8 cellular contexts compared by ENCODE assay signal in the genomic region with DNA sequence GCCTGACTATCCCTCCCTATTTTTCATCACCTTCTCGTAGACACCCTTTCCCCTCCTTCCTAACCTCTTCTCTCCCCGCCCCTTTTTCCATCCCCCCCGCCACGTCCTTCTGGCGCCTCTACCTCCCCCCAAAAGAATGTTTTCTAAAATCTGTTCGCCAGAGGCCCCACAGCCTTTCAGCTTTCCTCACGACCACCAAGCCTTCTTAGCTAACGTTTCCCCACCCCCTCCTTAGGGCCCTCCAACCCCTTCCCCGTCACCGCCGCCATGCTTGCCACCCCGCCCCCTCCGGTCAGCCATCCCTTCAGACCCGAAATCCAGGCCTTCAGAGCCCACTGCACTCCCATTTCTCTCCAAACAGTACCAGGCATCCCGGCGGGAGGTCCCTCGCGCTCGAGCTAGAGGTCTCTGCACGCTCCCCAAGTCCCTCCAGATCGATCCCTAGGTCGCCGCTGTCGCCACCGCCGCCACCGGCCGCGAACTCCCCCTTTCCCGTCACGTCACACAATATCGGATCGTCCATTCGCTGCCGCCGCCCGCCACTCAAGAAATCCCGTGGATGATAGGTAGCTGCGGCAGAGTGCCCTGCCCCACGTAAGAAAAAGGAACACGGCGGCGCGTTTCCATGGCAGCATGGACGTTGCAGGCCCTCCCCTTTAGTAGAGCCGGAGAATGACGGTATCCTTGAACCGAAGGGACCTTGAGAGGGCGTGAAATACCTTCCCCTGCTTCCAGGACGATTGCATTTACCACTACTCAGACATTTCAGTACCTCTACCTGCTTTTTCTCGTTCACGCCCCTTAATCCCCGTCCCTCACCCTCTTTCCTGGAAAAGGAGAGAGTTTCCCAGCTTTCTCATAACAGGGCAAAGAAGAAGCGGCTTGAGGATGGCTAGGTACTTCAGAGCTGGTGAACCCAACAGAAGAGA. TPM values are rescaled to one million over a fixed set of nuclear protein-coding genes. Genes with fewer than 3 reads are reported as not detected.
A peak's percentile ranks its signal among the peaks of the same experiment; 100 is the strongest.
DNase-seq lines count a peak whose midpoint lies in the region; ATAC-seq, FAIRE-seq and TF ChIP-seq lines count a peak whose summit lies in the region.

A gene with protein sequence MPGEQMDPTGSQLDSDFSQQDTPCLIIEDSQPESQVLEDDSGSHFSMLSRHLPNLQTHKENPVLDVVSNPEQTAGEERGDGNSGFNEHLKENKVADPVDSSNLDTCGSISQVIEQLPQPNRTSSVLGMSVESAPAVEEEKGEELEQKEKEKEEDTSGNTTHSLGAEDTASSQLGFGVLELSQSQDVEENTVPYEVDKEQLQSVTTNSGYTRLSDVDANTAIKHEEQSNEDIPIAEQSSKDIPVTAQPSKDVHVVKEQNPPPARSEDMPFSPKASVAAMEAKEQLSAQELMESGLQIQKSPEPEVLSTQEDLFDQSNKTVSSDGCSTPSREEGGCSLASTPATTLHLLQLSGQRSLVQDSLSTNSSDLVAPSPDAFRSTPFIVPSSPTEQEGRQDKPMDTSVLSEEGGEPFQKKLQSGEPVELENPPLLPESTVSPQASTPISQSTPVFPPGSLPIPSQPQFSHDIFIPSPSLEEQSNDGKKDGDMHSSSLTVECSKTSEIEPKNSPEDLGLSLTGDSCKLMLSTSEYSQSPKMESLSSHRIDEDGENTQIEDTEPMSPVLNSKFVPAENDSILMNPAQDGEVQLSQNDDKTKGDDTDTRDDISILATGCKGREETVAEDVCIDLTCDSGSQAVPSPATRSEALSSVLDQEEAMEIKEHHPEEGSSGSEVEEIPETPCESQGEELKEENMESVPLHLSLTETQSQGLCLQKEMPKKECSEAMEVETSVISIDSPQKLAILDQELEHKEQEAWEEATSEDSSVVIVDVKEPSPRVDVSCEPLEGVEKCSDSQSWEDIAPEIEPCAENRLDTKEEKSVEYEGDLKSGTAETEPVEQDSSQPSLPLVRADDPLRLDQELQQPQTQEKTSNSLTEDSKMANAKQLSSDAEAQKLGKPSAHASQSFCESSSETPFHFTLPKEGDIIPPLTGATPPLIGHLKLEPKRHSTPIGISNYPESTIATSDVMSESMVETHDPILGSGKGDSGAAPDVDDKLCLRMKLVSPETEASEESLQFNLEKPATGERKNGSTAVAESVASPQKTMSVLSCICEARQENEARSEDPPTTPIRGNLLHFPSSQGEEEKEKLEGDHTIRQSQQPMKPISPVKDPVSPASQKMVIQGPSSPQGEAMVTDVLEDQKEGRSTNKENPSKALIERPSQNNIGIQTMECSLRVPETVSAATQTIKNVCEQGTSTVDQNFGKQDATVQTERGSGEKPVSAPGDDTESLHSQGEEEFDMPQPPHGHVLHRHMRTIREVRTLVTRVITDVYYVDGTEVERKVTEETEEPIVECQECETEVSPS (N-terminal part only) (minus strand): TSS at position 484 of the 929 bp plus-strand sequence. CDS start 113 bp downstream, at position 371.

- 0 out of 2 replicates have a peak, but pooled peaks cover 2% of the 10 kb centered on the region for H3K9me1 ChIP-seq in IMR-90 (ENCODE audit: insufficient read depth, low read length)

- H2BK5ac ChIP-seq in IMR-90 (ENCODE audit: low read depth, low read length, poor library complexity, severe bottlenecking): peak within 1 kb of the TSS; percentile 89

- ATAC-seq in GM21528 (IDR thresholded peaks at IDR 0.05; ENCODE audit: low FRiP score, unreplicated experiment) (peak; percentile 97), IMR-90 (ENCODE audit: low read depth) (peak; percentile 99)

- in situ Hi-C loops in IMR-90 (cut with MboI; ENCODE audit: low sequenced_read_pairs): no loop called here

- H3K36me3 Mint-ChIP-seq in endothelial cell (ENCODE audit: low read depth, unreplicated experiment) (peaks cover 16% of the 10 kb centered on the region), mesothelial cell of epicardium (peaks cover 21% of the 10 kb centered on the region)

- no peak within 1 kb of the TSS for H2AK5ac ChIP-seq in IMR-90 (ENCODE audit: low read depth, low read length)

- H3K4me1 ChIP-seq in IMR-90 (ENCODE audit: control insufficient read depth, insufficient read depth, low read length) (peaks cover 3% of the 10 kb centered on the region; the same call in 1 of the 2 replicates), OCI-LY7 (ENCODE audit: insufficient read depth, low read length, poor library complexity, severe bottlenecking) (peaks cover 14% of the 10 kb centered on the region)

- BruUV-seq in IMR-90 (replicated peaks; lab: Mats Ljungman, UMichigan) (no TSS peak), OCI-LY7 (replicated peaks; lab: Mats Ljungman, UMichigan) (no TSS peak)

- H3K36me3 ChIP-seq in IMR-90 (ENCODE audit: control insufficient read depth, insufficient read depth, low read length) (peaks cover 9% of the 10 kb centered on the region), OCI-LY7 (ENCODE audit: insufficient read depth, low read length) (peaks cover 35% of the 10 kb centered on the region)

- no peaks in the 10 kb centered on the region for H3K9me3 ChIP-seq in IMR-90 (ENCODE audit: control insufficient read depth, insufficient read depth, low read length)
- no peaks in the 10 kb centered on the region for H3K9me3 ChIP-seq in OCI-LY7 (ENCODE audit: low read length)

- H2BK20ac ChIP-seq in IMR-90 (ENCODE audit: low read depth, low read length): peak within 1 kb of the TSS; percentile 60; the same call in 1 of the 2 replicates

- peak within 1 kb of the TSS; percentile 85 for H3K23ac ChIP-seq in IMR-90 (ENCODE audit: low read depth, low read length)

- H3K4me2 ChIP-seq in IMR-90 (ENCODE audit: low read depth, low read length) (peak within 1 kb of the TSS; percentile 100), OCI-LY7 (ENCODE audit: low read length) (peak within 1 kb of the TSS; percentile 79)

- no peak for TF ChIP-seq RAD21 in IMR-90 (IDR thresholded peaks at IDR 0.05; ENCODE audit: low read length)

- H3K14ac ChIP-seq in IMR-90 (replicated peaks; ENCODE audit: low read depth, low read length): peak within 1 kb of the TSS; percentile 96

- H2AK9ac ChIP-seq in IMR-90 (replicated peaks; ENCODE audit: low read depth, low read length, poor library complexity): peak within 1 kb of the TSS; percentile 90

- dilution Hi-C loops in IMR-90 (cut with HindIII; ENCODE audit: low sequenced_read_pairs, unreplicated experiment): no loop called here

- peak within 1 kb of the TSS; percentile 99 for H3K27ac Mint-ChIP-seq in endothelial cell (ENCODE audit: unreplicated experiment)
- peak within 1 kb of the TSS; percentile 99 for H3K27ac Mint-ChIP-seq in mesothelial cell of epicardium

- H3K79me1 ChIP-seq in IMR-90 (ENCODE audit: low read depth in 1 of 2, low read length in 2 of 2): peaks cover 17 to 35% of the 10 kb centered on the region in 2 experiments

- H3K27me3 Mint-ChIP-seq in endothelial cell (ENCODE audit: unreplicated experiment): peaks cover 2% of the 10 kb centered on the region
- H3K27me3 Mint-ChIP-seq in mesothelial cell of epicardium (ENCODE audit: low read depth): no peaks in the 10 kb centered on the region

- H3K4ac ChIP-seq in IMR-90 (ENCODE audit: low read depth, low read length): peak within 1 kb of the TSS; percentile 85

- H2BK15ac ChIP-seq in IMR-90 (ENCODE audit: low read depth, low read length): peak within 1 kb of the TSS; percentile 29; the same call in 1 of the 3 replicates

- H3K56ac ChIP-seq in IMR-90 (ENCODE audit: extremely low read depth, insufficient read depth, low read length): peak within 1 kb of the TSS; percentile 71

- H3K27ac ChIP-seq in IMR-90 (ENCODE audit: insufficient read depth, low read length): peak within 1 kb of the TSS; percentile 95
- peak within 1 kb of the TSS; percentile 8 for H3K27ac ChIP-seq in OCI-LY7 (ENCODE audit: low read depth, low read length, poor library complexity, severe bottlenecking)

- peak within 1 kb of the TSS; percentile 72 for H4K91ac ChIP-seq in IMR-90 (ENCODE audit: insufficient read depth, low read depth, low read length)

- peak within 1 kb of the TSS; percentile 99 for H3K4me3 Mint-ChIP-seq in endothelial cell (ENCODE audit: unreplicated experiment)
- H3K4me3 Mint-ChIP-seq in mesothelial cell of epicardium: peak within 1 kb of the TSS; percentile 99

- FAIRE-seq in D721Med (lab: Jason Lieb, UNC): no peak

- TF ChIP-seq POLR2A in IMR-90 (IDR thresholded peaks at IDR 0.05; ENCODE audit: low read depth, low read length): peak; percentile 39; the same call in 1 of the 2 replicates

- H4K5ac ChIP-seq in IMR-90 (ENCODE audit: low read depth, low read length): peak within 1 kb of the TSS; percentile 67

- peaks cover 13% of the 10 kb centered on the region; the same call in 1 of the 2 replicates for H3K79me2 ChIP-seq in OCI-LY7 (ENCODE audit: insufficient read depth, low read depth, low read length)

- H2AFZ ChIP-seq in IMR-90 (replicated peaks; ENCODE audit: low read length, poor library complexity) (peak within 1 kb of the TSS; percentile 99), OCI-LY7 (ENCODE audit: low read length) (peak within 1 kb of the TSS; percentile 95)

- CTCF ChIA-PET in IMR-90 (lab: Yijun Ruan, JAX) (interaction anchor here (2.3 kb wide), 1 partner anchor 22 kb away, joined by 8 read pairs; no protein-coding TSS in a partner anchor), OCI-LY7 (lab: Charles Lee; ENCODE audit: unreplicated experiment) (interaction anchor here (1.0 kb wide), 1 partner anchor 17 kb away, joined by 3 read pairs; no protein-coding TSS in a partner anchor)

- H4K8ac ChIP-seq in IMR-90 (ENCODE audit: low read depth in 2 of 2, low read length in 2 of 2): peak within 1 kb of the TSS; percentile 21 to 97

- peaks cover 3% of the 10 kb centered on the region for H3K9me3 Mint-ChIP-seq in endothelial cell (ENCODE audit: unreplicated experiment)
- H3K9me3 Mint-ChIP-seq in mesothelial cell of epicardium: no peaks in the 10 kb centered on the region

- no peaks in the 10 kb centered on the region for H3K27me3 ChIP-seq in IMR-90 (ENCODE audit: control insufficient read depth, insufficient read depth, low read length)

- peak within 1 kb of the TSS; percentile 84 for H3K18ac ChIP-seq in IMR-90 (ENCODE audit: low read depth, low read length)

- peaks cover 16% of the 10 kb centered on the region for H3K4me1 Mint-ChIP-seq in endothelial cell (ENCODE audit: unreplicated experiment)
- peaks cover 24% of the 10 kb centered on the region for H3K4me1 Mint-ChIP-seq in mesothelial cell of epicardium

- H3K9me2 ChIP-seq in OCI-LY7 (ENCODE audit: insufficient read depth, low read length): no peaks in the 10 kb centered on the region

- no peak for TF ChIP-seq CTCF in D721Med (IDR thresholded peaks at IDR 0.05; ENCODE audit: insufficient read depth, missing control alignments)
- no peak for TF ChIP-seq CTCF in IMR-90 (conservative IDR thresholded peaks at IDR 0.05; ENCODE audit: low read depth, low read length)
- no peak; the same call in 1 of the 2 replicates for TF ChIP-seq CTCF in OCI-LY7 (conservative IDR thresholded peaks at IDR 0.05; ENCODE audit: low read length)
- TF ChIP-seq CTCF in endothelial cell (IDR thresholded peaks at IDR 0.05; ENCODE audit: unreplicated experiment): no peak
- no peak for TF ChIP-seq CTCF in mesothelial cell of epicardium (IDR thresholded peaks at IDR 0.05; ENCODE audit: unreplicated experiment)

- WGBS in IMR-90 (ENCODE audit: extremely low coverage in 2 of 2, insufficient read length in 1 of 2), 2 experiments: 0% methylated on average over 8 of the region's 54 CpGs; no CpG with 5 or more reads in 1 of the 2 experiments

- H4K20me1 ChIP-seq in IMR-90 (ENCODE audit: insufficient read depth, low read length): peaks cover 4% of the 10 kb centered on the region; the same call in 1 of the 2 replicates
- H4K20me1 ChIP-seq in OCI-LY7 (ENCODE audit: insufficient read depth, low read length): no peaks in the 10 kb centered on the region

- H3K9ac ChIP-seq in IMR-90 (ENCODE audit: low read depth, low read length): peak within 1 kb of the TSS; percentile 90

- DNase-seq in D721Med (ENCODE audit: insufficient read length, low spot score): peak; percentile 75
- peak; percentile 94 for DNase-seq in IMR-90
- DNase-seq in OCI-LY7 (ENCODE audit: low spot score): peak; percentile 97
- peak; percentile 91 for DNase-seq in activated T-cell treated with anti-CD3 and anti-CD28 coated beads for 1 hour (ENCODE audit: low read depth)
- peak; percentile 92 for DNase-seq in endothelial cell (ENCODE audit: low spot score)
- peak; percentile 89 to 96 for DNase-seq in mesothelial cell of epicardium (ENCODE audit: low spot score in 2 of 2, unreplicated experiment in 2 of 2)
- peak; percentile 88 to 94 for DNase-seq in stimulated activated CD8-positive, alpha-beta memory T cell treated with anti-CD3 and anti-CD28 coated beads, Interleukin-15, amount 100 ng/mL, for 4 hours (ENCODE audit: low read depth in 2 of 2)

- H3K4me3 ChIP-seq in IMR-90 (ENCODE audit: insufficient read depth, low read depth, low read length) (peak within 1 kb of the TSS; percentile 91), OCI-LY7 (ENCODE audit: low read depth, low read length, poor library complexity, severe bottlenecking) (peak within 1 kb of the TSS; percentile 79)

- H2BK120ac ChIP-seq in IMR-90 (ENCODE audit: low read depth, low read length): peak within 1 kb of the TSS; percentile 80

- intact Hi-C loops in IMR-90 (cut with micrococcal nuclease): loop anchor here (2.0 kb wide), 1 partner anchor 24 kb away; a partner anchor contains a TSS
- intact Hi-C loops in OCI-LY7 (cut with micrococcal nuclease; ENCODE audit: unreplicated experiment): no loop called here

- POLR2A ChIA-PET in IMR-90 (lab: Charles Lee; ENCODE audit: unreplicated experiment) (interaction anchor here (0.5 kb wide), 1 partner anchor 25 kb away, joined by 3 read pairs; a partner anchor contains a TSS), OCI-LY7 (lab: Charles Lee) (interaction anchor here (0.6 to 3.0 kb wide), 4 partner anchors 8 to 311 kb away, joined by 3 to 14 read pairs (median 4); no protein-coding TSS in a partner anchor)

RNA-seq across cellular contexts. Expression of the gene that starts here (rescaled TPM):
- 64.5 and 73.9 TPM in 2 replicates for total RNA-seq in IMR-90 (2012; rRNA removed)
- 33.9 and 36.3 TPM in 2 replicates for polyA plus RNA-seq in IMR-90 (2012; rRNA removed)
- 15.6 and 19.1 TPM in 2 replicates for polyA plus RNA-seq in IMR-90 (2012; cell fraction: cytosol; rRNA removed)
- 46.0 and 100 TPM in 2 replicates for polyA plus RNA-seq in IMR-90 (2012; cell fraction: nucleus; rRNA removed; ENCODE audit: low replicate concordance)
- total RNA-seq in OCI-LY7 (2014; rRNA removed; shearing (Covaris generic)): 69.3 and 88.1 TPM in 2 replicates
- total RNA-seq in OCI-LY7 (2022): 51.8 and 55.1 TPM in 2 replicates
- 97.5 TPM for total RNA-seq in endothelial cell (ENCODE audit: unreplicated experiment)
- 103 to 112 TPM (median 108 TPM) in 3 replicates for total RNA-seq in mesothelial cell of epicardium

Comparison
In these comparisons a context has a peak if more than half of its experiments do, and no peak if none do; other contexts are left out.
1. Peak in every context shown above with its lines: DNase-seq, ATAC-seq, H3K4me3 ChIP-seq and H3K27ac ChIP-seq.